14 cellular contexts compared by ENCODE assay signal in genomic region chr16:11517926-11518325, GRCh38.
DNase-seq lines count a peak whose midpoint lies in the region; ATAC-seq and TF ChIP-seq lines count a peak whose summit lies in the region.
"Had no signal": no experiment of that assay in that cellular context is flagged by ENCODE, and none has a peak within 500 bp of the region (broad histone marks: within the 10 kb centered on the region; RNA-seq: fewer than 3 reads in every experiment).

No MANE protein-coding gene starts in this region.

- TF ChIP-seq CTCF in esophagus muscularis mucosa (IDR thresholded peaks at IDR 0.05) = no peak

- DNase-seq in Karpas-422 = peak; percentile 34
- no peak for DNase-seq in Right ventricle myocardium superior
- DNase-seq in NCI-H2227 treated with DMSO at 0.1 percent for 48 hours (lab: John Stamatoyannopoulos, UW) = no peak
- no peak for DNase-seq in esophagus muscularis mucosa (ENCODE audit: extremely low spot score)
- DNase-seq: BE2C; Caco-2; CD8-positive, alpha-beta memory T cell; DND-41; GDM1 had no signal

- H3K9ac ChIP-seq in BLaER1 treated with 17β-estradiol and CSF1 and Interleukin-3, amounts not matched to agents 10 nM and 100 nM = 0 out of 22 replicates have a peak overlapping the region, but pooled peaks of 1 of the 11 experiments have one; percentile 7
- H3K9ac ChIP-seq in Karpas-422 (ENCODE audit: low read length) = no peak overlapping the region

- no peak overlapping the region for H2AFZ ChIP-seq in Karpas-422 (ENCODE audit: low read length)
- peak overlapping the region; percentile 58 for H2AFZ ChIP-seq in neuron (ENCODE audit: low read depth, low read length)

- H3K4me2 ChIP-seq in BLaER1 treated with 17β-estradiol and CSF1 and Interleukin-3, amounts not matched to agents 10 nM and 100 nM = peak overlapping the region; percentile 38 to 66 (median 50); a peak in 21 of 22 replicates
- H3K4me2 ChIP-seq in Karpas-422 (ENCODE audit: low read depth, low read length, poor library complexity, severe bottlenecking) = no peak overlapping the region

- peaks cover 9 to 37% (median 24%) of the 10 kb centered on the region in 10 experiments for H3K4me1 ChIP-seq in BLaER1 treated with 17β-estradiol and CSF1 and Interleukin-3, amounts not matched to agents 10 nM and 100 nM
- H3K4me1 ChIP-seq in Karpas-422 (ENCODE audit: low read length) = peaks cover 29% of the 10 kb centered on the region
- H3K4me1 ChIP-seq in ectodermal cell (ENCODE audit: control insufficient read depth, insufficient read depth, low read length) = peaks cover 18% of the 10 kb centered on the region
- H3K4me1 ChIP-seq in neuron (ENCODE audit: insufficient read depth, low read length) = peaks cover 19% of the 10 kb centered on the region
- H3K4me1 ChIP-seq in esophagus muscularis mucosa = no peaks in the 10 kb centered on the region
- H3K4me1 ChIP-seq: BE2C, Caco-2 had no signal

- H3K27me3 ChIP-seq in BLaER1 treated with 17β-estradiol and CSF1 and Interleukin-3, amounts not matched to agents 10 nM and 100 nM = no peaks in the 10 kb centered on the region
- H3K27me3 ChIP-seq in Karpas-422 (ENCODE audit: low read length) (no peaks in the 10 kb centered on the region), ectodermal cell (ENCODE audit: control insufficient read depth, insufficient read depth, low read length, poor library complexity, severe bottlenecking) (no peaks in the 10 kb centered on the region), neuron (ENCODE audit: insufficient read depth, low read length) (no peaks in the 10 kb centered on the region), esophagus muscularis mucosa (no peaks in the 10 kb centered on the region)
- H3K27me3 ChIP-seq: BE2C had no signal

- no peaks in the 10 kb centered on the region for H3K9me2 ChIP-seq in Karpas-422 (replicated peaks; ENCODE audit: insufficient read depth, low read length)

- no peak overlapping the region for H3K4me3 ChIP-seq in BLaER1 treated with 17β-estradiol and CSF1 and Interleukin-3, amounts not matched to agents 10 nM and 100 nM
- no peak overlapping the region for H3K4me3 ChIP-seq in Karpas-422 (ENCODE audit: low read length)
- H3K4me3 ChIP-seq in ectodermal cell (ENCODE audit: insufficient read depth, low read depth, low read length) = no peak overlapping the region
- no peak overlapping the region for H3K4me3 ChIP-seq in neuron (ENCODE audit: low read length)
- H3K4me3 ChIP-seq in esophagus muscularis mucosa = no peak overlapping the region

- no peaks in the 10 kb centered on the region for H4K20me1 ChIP-seq in BLaER1 treated with 17β-estradiol and CSF1 and Interleukin-3, amounts not matched to agents 10 nM and 100 nM
- no peaks in the 10 kb centered on the region for H4K20me1 ChIP-seq in Karpas-422 (ENCODE audit: insufficient read depth, low read depth, low read length)

- intact Hi-C loops in Right ventricle myocardium superior (cut with DNase I) = no loop called here
- intact Hi-C loops in esophagus muscularis mucosa (cut with DNase I) = no loop called here

- no peak for TF ChIP-seq EP300 in esophagus muscularis mucosa (IDR thresholded peaks at IDR 0.05)

- 0 out of 22 replicates have a peak, but pooled peaks cover 0 to 9% (median 0%) of the 10 kb centered on the region in 11 experiments for H3K36me3 ChIP-seq in BLaER1 treated with 17β-estradiol and CSF1 and Interleukin-3, amounts not matched to agents 10 nM and 100 nM
- H3K36me3 ChIP-seq in Karpas-422 (ENCODE audit: insufficient read depth, low read length) (no peaks in the 10 kb centered on the region), ectodermal cell (ENCODE audit: control insufficient read depth, insufficient read depth, low read length) (no peaks in the 10 kb centered on the region), neuron (ENCODE audit: insufficient read depth, low read length) (no peaks in the 10 kb centered on the region), esophagus muscularis mucosa (no peaks in the 10 kb centered on the region)
- H3K36me3 ChIP-seq: BE2C had no signal

- no peak for TF ChIP-seq POLR2A in esophagus muscularis mucosa (IDR thresholded peaks at IDR 0.05; ENCODE audit: low read depth)

- no peak for ATAC-seq in Right ventricle myocardium superior (ENCODE audit: poor library complexity)
- ATAC-seq: HCT116 had no signal

- no peaks in the 10 kb centered on the region for H3K79me2 ChIP-seq in Karpas-422 (ENCODE audit: low read length)

- WGBS in ectodermal cell, 2 experiments = 62 to 65% methylated on average over 5 of the region's 5 CpGs
- WGBS in esophagus muscularis mucosa = 82% methylated on average over 3 of the region's 5 CpGs

- peak overlapping the region in 2 of 11 experiments; percentile 5 to 29; a peak in 3 of 22 replicates for H3K27ac ChIP-seq in BLaER1 treated with 17β-estradiol and CSF1 and Interleukin-3, amounts not matched to agents 10 nM and 100 nM
- H3K27ac ChIP-seq in Karpas-422 (ENCODE audit: low read length) (no peak overlapping the region), ectodermal cell (ENCODE audit: insufficient read depth, low read depth, low read length, poor library complexity, severe bottlenecking) (peak overlapping the region; percentile 29), esophagus muscularis mucosa (replicated peaks in 1 of 4) (no peak overlapping the region)
- H3K27ac ChIP-seq: HL-60 had no signal

- H3K9me3 ChIP-seq in BLaER1 treated with 17β-estradiol and CSF1 and Interleukin-3, amounts not matched to agents 10 nM and 100 nM (replicated peaks in 1 of 11) = peaks cover 16 to 34% (median 24%) of the 10 kb centered on the region in 11 experiments
- no peaks in the 10 kb centered on the region for H3K9me3 ChIP-seq in Karpas-422 (ENCODE audit: low read length)
- no peaks in the 10 kb centered on the region for H3K9me3 ChIP-seq in ectodermal cell (ENCODE audit: control insufficient read depth, low read length)
- peaks cover 7% of the 10 kb centered on the region for H3K9me3 ChIP-seq in neuron (ENCODE audit: low read length)
- H3K9me3 ChIP-seq in esophagus muscularis mucosa = peaks cover 0 to 14% (median 6%) of the 10 kb centered on the region in 4 donors
- H3K9me3 ChIP-seq: BE2C, Caco-2 had no signal
